2 cellular contexts compared by ENCODE assay signal in genomic region chr2:223934870-223935269, GRCh38.
TF ChIP-seq lines count a peak whose summit lies in the region.

No MANE protein-coding gene starts in this region.

TF ChIP-seq in HCT116, 20 proteins besides CTCF, POLR2A, EP300 and RAD21:
- TF ChIP-seq EZH2 (IDR thresholded peaks at IDR 0.05) (no peak), SIN3A (IDR thresholded peaks at IDR 0.05; ENCODE audit: low read depth) (no peak), FOSL1 (IDR thresholded peaks at IDR 0.05; ENCODE audit: low read depth) (no peak), ZFX (IDR thresholded peaks at IDR 0.05) (no peak), POLR2AphosphoS5 (IDR thresholded peaks at IDR 0.05; ENCODE audit: low read depth, low read length) (no peak), CBX3 (IDR thresholded peaks at IDR 0.05; ENCODE audit: low read depth) (no peak), ZBTB33 (IDR thresholded peaks at IDR 0.05; ENCODE audit: extremely low read depth, insufficient replicate concordance, low read length) (no peak), SRF (IDR thresholded peaks at IDR 0.05; ENCODE audit: low read depth) (no peak), ZNF274 (IDR thresholded peaks at IDR 0.05; ENCODE audit: low read depth, low read length) (no peak), YY1 (IDR thresholded peaks at IDR 0.05; ENCODE audit: extremely low read depth, insufficient replicate concordance, low read depth, low read length) (no peak), CEBPB (IDR thresholded peaks at IDR 0.05; ENCODE audit: low read depth) (no peak), JUND (IDR thresholded peaks at IDR 0.05) (no peak), EZH2phosphoT487 (IDR thresholded peaks at IDR 0.05; ENCODE audit: borderline replicate concordance) (no peak), MAX (IDR thresholded peaks at IDR 0.05) (no peak)
TF ChIP-seq in HCT116: peak in this region for 0.

TF ChIP-seq in H1, 55 proteins besides CTCF, POLR2A, EP300 and RAD21:
- TF ChIP-seq CREB1 (IDR thresholded peaks at IDR 0.05), result no peak
- TF ChIP-seq TEAD4 (IDR thresholded peaks at IDR 0.05; ENCODE audit: low read depth, low read length), result peak; percentile 72
TF ChIP-seq in H1: peak in this region for 1.
